8 cellular contexts compared by ENCODE assay signal in the genomic region with DNA sequence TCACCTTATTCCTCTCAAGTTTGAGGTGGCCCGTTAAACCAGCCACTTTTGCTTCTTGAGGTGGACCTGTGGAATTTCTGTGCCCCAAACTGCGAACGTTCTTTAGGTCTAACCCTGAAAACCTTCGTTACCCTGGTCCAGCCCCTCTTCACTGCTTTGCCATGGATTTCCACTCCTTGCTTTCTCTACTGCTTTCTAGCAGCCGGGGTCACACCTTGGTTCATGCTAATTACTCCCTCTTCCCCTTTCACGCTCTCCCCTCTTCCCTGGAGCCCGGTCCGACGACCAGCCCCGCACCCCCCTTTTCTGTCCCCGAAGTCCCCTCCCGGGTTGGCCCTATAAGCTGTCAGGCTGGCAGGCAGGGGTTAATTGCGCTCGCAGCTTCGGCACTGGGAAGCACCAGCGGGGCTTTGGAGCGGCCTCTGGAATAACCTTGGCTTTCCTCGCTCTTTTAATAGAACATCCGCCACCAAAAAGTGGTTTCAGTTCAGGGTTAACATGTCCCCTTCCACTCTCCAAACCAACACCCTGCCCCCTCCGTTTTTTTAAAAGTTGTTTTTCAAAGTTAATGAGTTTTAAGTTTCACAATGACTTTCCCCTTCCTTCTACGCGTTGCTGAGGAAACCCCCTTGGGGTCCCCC. TPM values are rescaled to one million over a fixed set of nuclear protein-coding genes. Genes with fewer than 3 reads are reported as not detected.
DNase-seq lines count a peak whose midpoint lies in the region; ATAC-seq, FAIRE-seq and TF ChIP-seq lines count a peak whose summit lies in the region.

No MANE protein-coding gene starts in this region.

- H3K9me3 Mint-ChIP-seq in activated CD4-positive, alpha-beta T cell treated with anti-CD3 and anti-CD28 coated beads for 36 hours (ENCODE audit: low read depth), result peaks cover 7% of the 10 kb centered on the region
- peaks cover 7% of the 10 kb centered on the region for H3K9me3 Mint-ChIP-seq in type B pancreatic cell

- H3K36me3 Mint-ChIP-seq in activated CD4-positive, alpha-beta T cell treated with anti-CD3 and anti-CD28 coated beads for 36 hours (ENCODE audit: low read depth), result peaks cover 37% of the 10 kb centered on the region
- H3K36me3 Mint-ChIP-seq in type B pancreatic cell, result peaks cover 7% of the 10 kb centered on the region

- H3K27ac ChIP-seq in Karpas-422 (ENCODE audit: low read length), result peak overlapping the region; percentile 60
- peak overlapping the region; percentile 80; the same call in 1 of the 2 replicates for H3K27ac ChIP-seq in H1 (ENCODE audit: low read depth, low read length)
- peak overlapping the region; percentile 98 to 99 for H3K27ac ChIP-seq in mucosa of rectum (ENCODE audit: low read depth in 2 of 2, low read length in 2 of 2)

- H3K9ac ChIP-seq in Karpas-422 (ENCODE audit: low read length) (peak overlapping the region; percentile 84), H1 (replicated peaks in 1 of 4; ENCODE audit: extremely low read depth in 1 of 4, low read depth in 3 of 4, low read length in 3 of 4) (peak overlapping the region in 3 of 4 experiments; percentile 43 to 58 (median 50); a peak in 6 of 7 replicates), mucosa of rectum (ENCODE audit: low read depth in 1 of 2, low read length in 2 of 2) (peak overlapping the region; percentile 85 to 97)

- POLR2A ChIA-PET in activated CD4-positive, alpha-beta T cell treated with anti-CD3 and anti-CD28 coated beads for 36 hours (lab: Charles Lee), result interaction anchor here (0.7 kb wide), 2 partner anchors 279 to 1291 kb away, joined by 3 to 6 read pairs; no protein-coding TSS in a partner anchor
- POLR2A ChIA-PET in H1 (lab: Charles Lee; ENCODE audit: partially characterized antibody), result interaction anchor here (0.7 kb wide), 1 partner anchor 219 kb away, joined by 4 read pairs; no protein-coding TSS in a partner anchor

- no peak overlapping the region for H2AK5ac ChIP-seq in H1 (ENCODE audit: low read depth, low read length)

- H3K79me2 ChIP-seq in Karpas-422 (ENCODE audit: low read length), result peaks cover 32% of the 10 kb centered on the region
- peaks cover 15 to 37% of the 10 kb centered on the region in 2 experiments for H3K79me2 ChIP-seq in H1 (ENCODE audit: control insufficient read depth in 1 of 2, insufficient read depth in 2 of 2, low read length in 2 of 2)

- no peak overlapping the region for H3K14ac ChIP-seq in H1 (ENCODE audit: insufficient read length)

- no peaks in the 10 kb centered on the region for H3K9me3 ChIP-seq in Karpas-422 (ENCODE audit: low read length)
- peaks cover 0 to 6% of the 10 kb centered on the region in 2 experiments; a peak in 2 of 4 replicates for H3K9me3 ChIP-seq in H1 (ENCODE audit: insufficient read depth in 2 of 2, low read depth in 1 of 2, low read length in 1 of 2)
- no peaks in the 10 kb centered on the region for H3K9me3 ChIP-seq in mucosa of rectum (ENCODE audit: control insufficient read depth in 2 of 2, low read length in 2 of 2)

- no peak overlapping the region for H3K4ac ChIP-seq in H1 (replicated peaks; ENCODE audit: insufficient read length, low read depth, low read length)

- H3K27ac Mint-ChIP-seq in activated CD4-positive, alpha-beta T cell treated with anti-CD3 and anti-CD28 coated beads for 36 hours, result peak overlapping the region; percentile 98
- peak overlapping the region; percentile 95 for H3K27ac Mint-ChIP-seq in type B pancreatic cell

- no peaks in the 10 kb centered on the region for H3K27me3 ChIP-seq in Karpas-422 (ENCODE audit: low read length)
- no peaks in the 10 kb centered on the region for H3K27me3 ChIP-seq in H1 (replicated peaks in 1 of 4; ENCODE audit: control insufficient read depth in 3 of 4, extremely low read depth in 1 of 4, insufficient read depth in 3 of 4, low read length in 3 of 4)
- no peaks in the 10 kb centered on the region for H3K27me3 ChIP-seq in mucosa of rectum (ENCODE audit: control insufficient read depth in 2 of 2, insufficient read depth in 2 of 2, low read length in 2 of 2)

- CTCF ChIA-PET in activated CD4-positive, alpha-beta T cell treated with anti-CD3 and anti-CD28 coated beads for 36 hours (lab: Charles Lee), result interaction anchor here (0.6 to 0.8 kb wide), 3 partner anchors 62 to 1581 kb away, joined by 3 read pairs; no protein-coding TSS in a partner anchor
- CTCF ChIA-PET in H1 (lab: Charles Lee; ENCODE audit: partially characterized antibody), result interaction anchor here (0.6 to 1.1 kb wide), 4 partner anchors 63 to 276 kb away, joined by 3 to 4 read pairs (median 4); no protein-coding TSS in a partner anchor

- H4K91ac ChIP-seq in H1 (replicated peaks; ENCODE audit: insufficient read length, low read length), result peak overlapping the region; percentile 7

- TF ChIP-seq POLR2A in H54 (IDR thresholded peaks at IDR 0.05; ENCODE audit: low read depth, low read length), result no peak
- peak in 1 of 2 experiments; percentile 51; a peak in 1 of 3 replicates for TF ChIP-seq POLR2A in H1 (IDR thresholded peaks at IDR 0.05; ENCODE audit: control extremely low read depth in 1 of 2, low read depth in 2 of 2, low read length in 2 of 2)

- H3K9me2 ChIP-seq in Karpas-422 (replicated peaks; ENCODE audit: insufficient read depth, low read length), result no peaks in the 10 kb centered on the region

- peak; percentile 1 to 12; a peak in 1 of 4 replicates for TF ChIP-seq RAD21 in H1 (IDR thresholded peaks at IDR 0.05 in 1 of 2, conservative IDR thresholded peaks at IDR 0.05 in 1 of 2; ENCODE audit: low read depth in 2 of 2, low read length in 2 of 2)

- 0 out of 2 replicates have a peak overlapping the region, but pooled peaks have one; percentile 9 for H2BK15ac ChIP-seq in H1 (ENCODE audit: low read length)

- no peak overlapping the region for H3K56ac ChIP-seq in H1 (replicated peaks; ENCODE audit: insufficient read length, low read depth, low read length)

- peaks cover 9% of the 10 kb centered on the region for H3K23me2 ChIP-seq in H1 (ENCODE audit: low read depth, low read length)

- H3K27me3 Mint-ChIP-seq in activated CD4-positive, alpha-beta T cell treated with anti-CD3 and anti-CD28 coated beads for 36 hours, result no peaks in the 10 kb centered on the region
- H3K27me3 Mint-ChIP-seq in type B pancreatic cell, result peaks cover 4% of the 10 kb centered on the region

- peak overlapping the region; percentile 47 for H4K5ac ChIP-seq in H1 (ENCODE audit: insufficient read length, low read depth, low read length)

- peaks cover 36% of the 10 kb centered on the region for H3K4me1 Mint-ChIP-seq in activated CD4-positive, alpha-beta T cell treated with anti-CD3 and anti-CD28 coated beads for 36 hours
- H3K4me1 Mint-ChIP-seq in type B pancreatic cell (ENCODE audit: unreplicated experiment), result peaks cover 32% of the 10 kb centered on the region

- peak overlapping the region; percentile 76; the same call in 1 of the 2 replicates for H3K18ac ChIP-seq in H1 (ENCODE audit: extremely low read depth, low read length)

- H3K4me2 ChIP-seq in Karpas-422 (ENCODE audit: low read depth, low read length, poor library complexity, severe bottlenecking) (peak overlapping the region; percentile 97), H1 (ENCODE audit: insufficient read depth in 1 of 2, low read depth in 2 of 2, low read length in 2 of 2) (peak overlapping the region; percentile 92 to 93)

- no peak overlapping the region for H4K8ac ChIP-seq in H1 (ENCODE audit: extremely low read depth, insufficient read depth, low read length)

- TF ChIP-seq CTCF in H1 (IDR thresholded peaks at IDR 0.05; ENCODE audit: control extremely low read depth in 1 of 3, insufficient read depth in 1 of 3, low read depth in 1 of 3, low read length in 3 of 3) (no peak), type B pancreatic cell (conservative IDR thresholded peaks at IDR 0.05) (no peak)

- peak overlapping the region; percentile 40 for H2BK120ac ChIP-seq in H1 (replicated peaks; ENCODE audit: low read depth, low read length)

- peak overlapping the region; percentile 51 for H2AFZ ChIP-seq in Karpas-422 (ENCODE audit: low read length)
- peak overlapping the region; percentile 5; the same call in 1 of the 2 replicates for H2AFZ ChIP-seq in H1 (ENCODE audit: low read length)

- peak in 1 of 2 experiments; percentile 58; a peak in 1 of 3 replicates for TF ChIP-seq EP300 in H1 (IDR thresholded peaks at IDR 0.05; ENCODE audit: borderline replicate concordance in 1 of 2, low read depth in 2 of 2, low read length in 2 of 2)

- DNase-seq in activated CD4-positive, alpha-beta T cell treated with anti-CD3 and anti-CD28 coated beads for 36 hours, result peak; percentile 60
- no peak for DNase-seq in activated CD4-positive, alpha-beta T cell treated with anti-CD3 and anti-CD28 coated beads for 4 hours
- DNase-seq in H54 (ENCODE audit: insufficient read length, low spot score) (no peak), Karpas-422 (no peak), H1 (ENCODE audit: low read depth in 1 of 2, low spot score in 2 of 2) (peak in 1 of 2 experiments; percentile 86), type B pancreatic cell (ENCODE audit: extremely low spot score, unreplicated experiment) (peak; percentile 78)

- H3K4me3 ChIP-seq in Karpas-422 (ENCODE audit: low read length) (peak overlapping the region; percentile 87), H1 (ENCODE audit: extremely low read depth in 1 of 4, insufficient read depth in 2 of 4, low read depth in 3 of 4, low read length in 4 of 4) (peak overlapping the region; percentile 60 to 82 (median 64)), mucosa of rectum (ENCODE audit: low read length in 2 of 2) (peak overlapping the region; percentile 68 to 79)

- peaks cover 17% of the 10 kb centered on the region for H3K36me3 ChIP-seq in Karpas-422 (ENCODE audit: insufficient read depth, low read length)
- peaks cover 0 to 9% (median 0%) of the 10 kb centered on the region in 4 experiments; a peak in 2 of 8 replicates for H3K36me3 ChIP-seq in H1 (ENCODE audit: control insufficient read depth in 2 of 4, insufficient read depth in 4 of 4, low read length in 3 of 4)
- H3K36me3 ChIP-seq in mucosa of rectum (ENCODE audit: control insufficient read depth in 2 of 2, insufficient read depth in 2 of 2, low read length in 2 of 2), result no peaks in the 10 kb centered on the region

- FAIRE-seq in H54 (lab: Jason Lieb, UNC), result peak; percentile 70
- no peak for FAIRE-seq in H1 (lab: Jason Lieb, UNC)

- no peak overlapping the region for H3K23ac ChIP-seq in H1 (ENCODE audit: insufficient read length)

- ATAC-seq in activated CD4-positive, alpha-beta T cell treated with anti-CD3 and anti-CD28 coated beads for 36 hours, result peak; percentile 31
- ATAC-seq in SK-N-SH treated with all-trans-retinoic acid at 6 μM for 48 hours, result peak; percentile 38

- peaks cover 5% of the 10 kb centered on the region; the same call in 1 of the 2 replicates for H3K79me1 ChIP-seq in H1 (ENCODE audit: low read depth, low read length)

- H2BK5ac ChIP-seq in H1 (ENCODE audit: low read depth, low read length), result peak overlapping the region; percentile 69

- peak overlapping the region; percentile 94 for H3K4me3 Mint-ChIP-seq in activated CD4-positive, alpha-beta T cell treated with anti-CD3 and anti-CD28 coated beads for 36 hours
- H3K4me3 Mint-ChIP-seq in type B pancreatic cell, result peak overlapping the region; percentile 91

- H3K4me1 ChIP-seq in Karpas-422 (ENCODE audit: low read length) (peaks cover 33% of the 10 kb centered on the region), H1 (replicated peaks in 1 of 4; ENCODE audit: control insufficient read depth in 3 of 4, insufficient read depth in 4 of 4, low read length in 3 of 4) (peaks cover 2 to 15% (median 7%) of the 10 kb centered on the region in 4 experiments; a peak in 3 of 7 replicates), mucosa of rectum (ENCODE audit: control insufficient read depth in 2 of 2, insufficient read depth in 2 of 2, low read length in 2 of 2) (peaks cover 20 to 28% of the 10 kb centered on the region in 2 donors)

- 0% methylated on average over 12 of the region's 22 CpGs; no CpG with 5 or more reads in 1 of the 2 experiments for WGBS in H1 (ENCODE audit: extremely low coverage in 1 of 2, insufficient coverage in 1 of 2, insufficient read length in 1 of 2, insufficient replicate concordance in 2 of 2, low coverage in 1 of 2, low lambda C conversion rate in 2 of 2, missing lambda C conversion rate in 1 of 2), 2 experiments

- intact Hi-C loops in activated CD4-positive, alpha-beta T cell treated with anti-CD3 and anti-CD28 coated beads for 36 hours (cut with DNase I, micrococcal nuclease), result loop anchor here (1.0 to 10.0 kb wide), 14 partner anchors 42 to 1702 kb away; a partner anchor contains a TSS

- no peak overlapping the region for H2BK12ac ChIP-seq in H1 (ENCODE audit: low read depth, low read length)

- no peaks in the 10 kb centered on the region for H4K20me1 ChIP-seq in Karpas-422 (ENCODE audit: insufficient read depth, low read depth, low read length)
- no peaks in the 10 kb centered on the region for H4K20me1 ChIP-seq in H1 (replicated peaks in 1 of 2; ENCODE audit: control insufficient read depth in 1 of 2, insufficient read depth in 2 of 2, low read length in 2 of 2)

- H2BK20ac ChIP-seq in H1 (ENCODE audit: low read length), result no peak overlapping the region

RNA-seq across cellular contexts. Expression of a gene that starts 1.4 kb away (rescaled TPM):
- total RNA-seq in activated CD4-positive, alpha-beta T cell treated with anti-CD3 and anti-CD28 coated beads for 36 hours, result 10 to 100 TPM; 45.9 to 71.6 TPM
- total RNA-seq in Karpas-422 (2014; rRNA removed; shearing (Covaris generic); ENCODE audit: low replicate concordance), result 23.4 and 40.8 TPM in 2 replicates
- total RNA-seq in H1 (2021; fragmentation: NEBNext Ultra II Directional; extraction: Animal tissue kit (Norgen Biotek cat#: 25700)), result 22.6 and 26.3 TPM in 2 replicates
- 13.0 and 23.1 TPM in 2 replicates for polyA plus RNA-seq in H1 (2011; rRNA removed)
- polyA plus RNA-seq in H1 (2011; cell fraction: cytosol; rRNA removed), result 14.5 TPM
- polyA plus RNA-seq in H1 (2011; cell fraction: nucleus; rRNA removed), result 40.9 TPM
- polyA plus RNA-seq in H1 (2012, experiment 1 of 2), result 14.2 to 16.0 TPM (median 15.4 TPM) in 4 replicates
- 1.2 TPM for polyA plus RNA-seq in H1 (2012, experiment 2 of 2)
- polyA plus RNA-seq in H1 (2013, experiment 1 of 2), result 11.6 TPM
- 9.0 TPM for polyA plus RNA-seq in H1 (2013, experiment 2 of 2)
- polyA minus RNA-seq in H1 (2011; rRNA and poly(A)+ RNA removed), result 55.0 and 77.3 TPM in 2 replicates
- polyA minus RNA-seq in H1 (2011; cell fraction: cytosol; rRNA and poly(A)+ RNA removed), result 21.3 TPM
- 74.2 TPM for polyA minus RNA-seq in H1 (2011; cell fraction: nucleus; rRNA and poly(A)+ RNA removed)
- total RNA-seq in type B pancreatic cell (ENCODE audit: low replicate concordance), result 37.4 and 52.3 TPM in 2 replicates

Comparison
In these comparisons a context has a peak if more than half of its experiments do, and no peak if none do; other contexts are left out.
1. DNase-seq: peak in activated CD4-positive, alpha-beta T cell treated with anti-CD3 and anti-CD28 coated beads for 36 hours (single experiment) and type B pancreatic cell (single experiment); none in activated CD4-positive, alpha-beta T cell treated with anti-CD3 and anti-CD28 coated beads for 4 hours (0 of 2), H54 (single experiment) and Karpas-422 (single experiment).
2. Peak in every context shown above with its lines, with median percentiles within 50 percentile points of each other: H3K27ac ChIP-seq, H3K4me3 ChIP-seq and H3K9ac ChIP-seq.